ENCODE assay signal across 8 cellular contexts in genomic region chr14:67514650-67515385, GRCh38. TPM values are rescaled to one million over a fixed set of nuclear protein-coding genes. Genes with fewer than 3 reads are reported as not detected.
A peak's percentile ranks its signal among the peaks of the same experiment; 100 is the strongest.
DNase-seq lines count a peak whose midpoint lies in the region; ATAC-seq and TF ChIP-seq lines count a peak whose summit lies in the region.

No MANE protein-coding gene starts in this region.

- peaks cover 37% of the 10 kb centered on the region for H3K27me3 Mint-ChIP-seq in CD4-positive, CD25-positive, alpha-beta regulatory T cell

- H3K36me3 Mint-ChIP-seq in CD4-positive, CD25-positive, alpha-beta regulatory T cell: no peaks in the 10 kb centered on the region

- 0 to 1% methylated on average over 4 to 42 of the region's 75 CpGs for WGBS in testis, 2 donors

- H3K27me3 ChIP-seq in CD4-positive, CD25-positive, alpha-beta regulatory T cell (ENCODE audit: control insufficient read depth, insufficient read depth, low read length): peaks cover 8% of the 10 kb centered on the region
- peaks cover 6% of the 10 kb centered on the region for H3K27me3 ChIP-seq in mucosa of stomach (ENCODE audit: control insufficient read depth, insufficient read depth, low read length)
- H3K27me3 ChIP-seq in testis: no peaks in the 10 kb centered on the region

- H3K4me1 Mint-ChIP-seq in CD4-positive, CD25-positive, alpha-beta regulatory T cell: peaks cover 0 to 26% (median 6%) of the 10 kb centered on the region in 4 donors

- no peaks in the 10 kb centered on the region for H3K9me3 ChIP-seq in CD4-positive, CD25-positive, alpha-beta regulatory T cell (ENCODE audit: control insufficient read depth in 2 of 2, low read length in 2 of 2)
- H3K9me3 ChIP-seq in mucosa of stomach (ENCODE audit: control insufficient read depth, low read length) (no peaks in the 10 kb centered on the region), testis (no peaks in the 10 kb centered on the region)

- ATAC-seq in CD4-positive, CD25-positive, alpha-beta regulatory T cell (ENCODE audit: low read depth in 2 of 2): peak; percentile 50 to 52
- ATAC-seq in GM21390 (IDR thresholded peaks at IDR 0.05; ENCODE audit: unreplicated experiment): peak; percentile 46
- no peak for ATAC-seq in HG03108 (IDR thresholded peaks at IDR 0.05; ENCODE audit: unreplicated experiment)

- DNase-seq in CD4-positive, CD25-positive, alpha-beta regulatory T cell: peak; percentile 29 to 63 (median 34)
- DNase-seq in NCI-H1092 treated with DMSO at 0.1 percent for 48 hours (lab: John Stamatoyannopoulos, UW) (peak; percentile 53), activated T-cell treated with anti-CD3 and anti-CD28 coated beads for 48 hours (ENCODE audit: low read depth) (peak; percentile 18), erythroblast (lab: John Stamatoyannopoulos, UW) (peak; percentile 55 to 63), testis (peak; percentile 40)

- H3K27ac Mint-ChIP-seq in CD4-positive, CD25-positive, alpha-beta regulatory T cell: peak overlapping the region; percentile 91 to 95 (median 94)

- no peaks in the 10 kb centered on the region for H3K36me3 ChIP-seq in CD4-positive, CD25-positive, alpha-beta regulatory T cell (ENCODE audit: control insufficient read depth, insufficient read depth, low read length)
- H3K36me3 ChIP-seq in mucosa of stomach (ENCODE audit: control insufficient read depth, insufficient read depth, low read length) (no peaks in the 10 kb centered on the region), testis (ENCODE audit: low read depth, missing control alignments) (no peaks in the 10 kb centered on the region)

- peaks cover 19% of the 10 kb centered on the region for H3K4me1 ChIP-seq in CD4-positive, CD25-positive, alpha-beta regulatory T cell (ENCODE audit: control insufficient read depth, insufficient read depth, low read length, poor library complexity, severe bottlenecking)
- H3K4me1 ChIP-seq in mucosa of stomach (ENCODE audit: control insufficient read depth, insufficient read depth, low read length) (peaks cover 16% of the 10 kb centered on the region), testis (peaks cover 29% of the 10 kb centered on the region)

- no peak for TF ChIP-seq CTCF in testis (IDR thresholded peaks at IDR 0.05)

- H3K4me3 Mint-ChIP-seq in CD4-positive, CD25-positive, alpha-beta regulatory T cell: peak overlapping the region; percentile 90 to 95 (median 94)

- peak overlapping the region; percentile 60 for H3K27ac ChIP-seq in CD4-positive, CD25-positive, alpha-beta regulatory T cell (ENCODE audit: insufficient read depth, low read length, poor library complexity, severe bottlenecking)
- H3K27ac ChIP-seq in testis: peak overlapping the region; percentile 74 to 88

- intact Hi-C loops in testis (cut with DNase I; ENCODE audit: low total_unique reads): no loop called here

- peak overlapping the region; percentile 19 for H3K4me3 ChIP-seq in CD4-positive, CD25-positive, alpha-beta regulatory T cell (ENCODE audit: low read depth, low read length)
- H3K4me3 ChIP-seq in mucosa of stomach (ENCODE audit: low read length) (peak overlapping the region; percentile 49), testis (peak overlapping the region; percentile 65 to 91)

- H3K9me3 Mint-ChIP-seq in CD4-positive, CD25-positive, alpha-beta regulatory T cell: peaks cover 0 to 1% (median 0%) of the 10 kb centered on the region in 7 donors

- TF ChIP-seq POLR2A in erythroblast (IDR thresholded peaks at IDR 0.05; ENCODE audit: low read length) (no peak), testis (IDR thresholded peaks at IDR 0.05) (no peak)

- H3K9ac ChIP-seq in mucosa of stomach (ENCODE audit: low read length): peak overlapping the region; percentile 75

RNA-seq across cellular contexts. Expression of gene PLEKHH1, which starts 18.3 kb away (rescaled TPM):
- total RNA-seq in CD4-positive, CD25-positive, alpha-beta regulatory T cell: 0.15 TPM
- under 1 TPM in 2 of 4 donors, not detected in 2; 0.05 to 0.24 TPM for polyA plus RNA-seq in CD4-positive, CD25-positive, alpha-beta regulatory T cell
- 10 to 100 TPM; 49.1 to 61.3 TPM for total RNA-seq in testis
- polyA plus RNA-seq in testis (ENCODE audit: insufficient read depth, low read depth, low replicate concordance): 21.4 TPM

RNA-seq across cellular contexts. Expression of gene TMEM229B, which starts 26.3 kb away (rescaled TPM):
- total RNA-seq in CD4-positive, CD25-positive, alpha-beta regulatory T cell: 12.3 TPM
- polyA plus RNA-seq in CD4-positive, CD25-positive, alpha-beta regulatory T cell: 10 to 100 TPM in 3 of 4 donors, 1 to 10 TPM in 1; 8.2 to 21.6 (median 15.7) TPM
- 10 to 100 TPM; 59.6 to 77.4 TPM for total RNA-seq in testis
- 12.6 TPM for polyA plus RNA-seq in testis (ENCODE audit: insufficient read depth, low read depth, low replicate concordance)

Comparison
In these comparisons a context has a peak if more than half of its experiments do, and no peak if none do; other contexts are left out.
1. H3K4me3 ChIP-seq: peak in every context shown above with its lines; median percentile 78 in testis; 49 in mucosa of stomach; 19 in CD4-positive, CD25-positive, alpha-beta regulatory T cell.
2. RNA of gene PLEKHH1, which starts 18.3 kb away (total RNA-seq): 49.1 to 61.3 TPM in testis; 0.15 TPM in CD4-positive, CD25-positive, alpha-beta regulatory T cell (single experiment); every median in the first group is over 10 times any median in the second.
3. Peak in every context shown above with its lines, with median percentiles within 50 percentile points of each other: DNase-seq.